ENCODE assay signal across 24 cellular contexts in the genomic region with DNA sequence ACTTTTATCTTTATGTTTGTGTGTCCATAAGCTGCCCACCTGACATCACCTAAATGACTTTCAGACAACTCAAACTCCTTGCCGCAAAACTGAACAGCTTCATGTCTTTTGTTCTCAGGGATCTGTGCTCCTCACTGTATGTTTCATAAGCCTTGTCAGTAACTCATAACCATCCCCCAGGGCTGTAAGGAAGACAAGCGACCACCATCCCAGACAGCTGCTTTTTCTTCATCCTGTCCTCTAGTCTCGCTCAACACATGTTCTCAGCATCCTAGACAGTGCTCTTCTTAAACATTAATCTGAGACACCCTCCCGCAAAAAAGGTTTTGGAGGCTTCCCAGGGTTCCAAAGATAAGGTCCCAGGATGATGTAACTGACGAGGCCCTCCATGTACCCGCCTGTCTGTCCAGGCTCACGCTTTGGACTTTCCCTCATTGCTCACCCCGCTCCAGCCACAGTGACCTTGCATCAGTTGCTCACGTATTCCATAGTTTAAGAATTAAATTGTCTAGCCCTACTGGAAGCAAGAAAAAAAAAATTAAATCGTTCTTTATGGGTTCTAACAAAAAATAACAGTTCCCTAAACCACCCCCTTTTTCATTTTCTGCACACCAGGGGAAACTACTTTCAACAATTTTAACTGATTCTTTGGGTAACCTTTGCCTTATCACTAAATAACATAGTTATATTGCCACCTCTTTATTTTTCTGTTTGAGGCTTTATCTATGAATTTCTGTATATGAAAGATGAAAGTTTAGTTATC.
A peak's percentile ranks its signal among the peaks of the same experiment; 100 is the strongest.
DNase-seq lines count a peak whose midpoint lies in the region; ATAC-seq and TF ChIP-seq lines count a peak whose summit lies in the region.
"Had no signal": no experiment of that assay in that cellular context is flagged by ENCODE, and none has a peak within 500 bp of the region (broad histone marks: within the 10 kb centered on the region; RNA-seq: fewer than 3 reads in every experiment).

No MANE protein-coding gene starts in this region.

- peaks cover 57% of the 10 kb centered on the region for H3K4me1 Mint-ChIP-seq in T-helper 2 cell treated with Interferon-gamma antibody and Interleukin-4, amounts not matched to agents 5 μg/mL and 100 μg/mL, for 36 hours (ENCODE audit: low read depth)
- H3K4me1 Mint-ChIP-seq in WTC11 (peaks cover 18% of the 10 kb centered on the region), memory B cell (peaks cover 44% of the 10 kb centered on the region)

- CTCF ChIA-PET in WTC11 (lab: Charles Lee) = no interaction called here

- peaks cover 6% of the 10 kb centered on the region for H3K27me3 Mint-ChIP-seq in T-helper 2 cell treated with Interferon-gamma antibody and Interleukin-4, amounts not matched to agents 5 μg/mL and 100 μg/mL, for 36 hours (ENCODE audit: low read depth)
- no peaks in the 10 kb centered on the region for H3K27me3 Mint-ChIP-seq in WTC11 (ENCODE audit: low read depth)
- H3K27me3 Mint-ChIP-seq in memory B cell = no peaks in the 10 kb centered on the region

- H3K4me3 Mint-ChIP-seq in T-helper 2 cell treated with Interferon-gamma antibody and Interleukin-4, amounts not matched to agents 5 μg/mL and 100 μg/mL, for 36 hours = peak overlapping the region; percentile 21
- H3K4me3 Mint-ChIP-seq in WTC11 (no peak overlapping the region), memory B cell (peak overlapping the region; percentile 38)

- TF ChIP-seq CTCF in WTC11 (IDR thresholded peaks at IDR 0.05) = no peak

- POLR2A ChIA-PET in WTC11 (lab: Charles Lee) = no interaction called here

- no peak for ATAC-seq in WTC11
- no peak for ATAC-seq in memory B cell (ENCODE audit: low read depth)
- ATAC-seq in GM19397 (IDR thresholded peaks at IDR 0.05; ENCODE audit: unreplicated experiment) = no peak
- ATAC-seq: foreskin keratinocyte, SK-N-SH treated with all-trans-retinoic acid at 6 μM for 48 hours had no signal

- no peaks in the 10 kb centered on the region for H3K9me3 Mint-ChIP-seq in T-helper 2 cell treated with Interferon-gamma antibody and Interleukin-4, amounts not matched to agents 5 μg/mL and 100 μg/mL, for 36 hours
- H3K9me3 Mint-ChIP-seq in WTC11 (peaks cover 3% of the 10 kb centered on the region; the same call in 1 of the 2 replicates), memory B cell (no peaks in the 10 kb centered on the region)

- no peak for DNase-seq in T-helper 2 cell treated with Interferon-gamma antibody and Interleukin-4, amounts not matched to agents 5 μg/mL and 100 μg/mL, for 36 hours (ENCODE audit: low spot score)
- no peak for DNase-seq in T-helper 2 cell
- peak; percentile 30 for DNase-seq in CMK (ENCODE audit: low read depth)
- no peak for DNase-seq in WTC11 (ENCODE audit: low spot score)
- DNase-seq in memory B cell (ENCODE audit: low spot score in 2 of 2) = no peak
- DNase-seq in RKO (ENCODE audit: low spot score) = no peak
- no peak for DNase-seq in AG08395 (ENCODE audit: low spot score)
- DNase-seq: 8988T; activated CD4-positive, alpha-beta T cell treated with anti-CD3 and anti-CD28 coated beads for 48 hours; activated naive CD4-positive, alpha-beta T cell treated with anti-CD3 and anti-CD28 coated beads, Interleukin-2, amount 50 U/mL, for 16 hours; activated T-cell treated with anti-CD3 and anti-CD28 coated beads, Interleukin-2, amount 50 U/mL, for 1 hour; Calu3; caudate nucleus; foreskin keratinocyte; left ventricle myocardium inferior; midbrain; NCI-H1694; NCI-H2171 treated with DMSO at 0.1 percent for 48 hours; NCI-H526 treated with DMSO at 0.1 percent for 48 hours; posterior cingulate gyrus; substantia nigra; upper lobe of right lung had no signal

- H3K36me3 Mint-ChIP-seq in T-helper 2 cell treated with Interferon-gamma antibody and Interleukin-4, amounts not matched to agents 5 μg/mL and 100 μg/mL, for 36 hours (ENCODE audit: low read depth) = peaks cover 3% of the 10 kb centered on the region
- no peaks in the 10 kb centered on the region for H3K36me3 Mint-ChIP-seq in WTC11
- H3K36me3 Mint-ChIP-seq in memory B cell = no peaks in the 10 kb centered on the region

- H3K27ac Mint-ChIP-seq in T-helper 2 cell treated with Interferon-gamma antibody and Interleukin-4, amounts not matched to agents 5 μg/mL and 100 μg/mL, for 36 hours = peak overlapping the region; percentile 20
- H3K27ac Mint-ChIP-seq in WTC11 (no peak overlapping the region), memory B cell (peak overlapping the region; percentile 76)

TF ChIP-seq in WTC11, 78 proteins besides CTCF, POLR2A, EP300 and RAD21:
- peak; percentile 90 for TF ChIP-seq GABPB1 (CRISPR knock-in tag; IDR thresholded peaks at IDR 0.05)
- TF ChIP-seq, protein P1, sequence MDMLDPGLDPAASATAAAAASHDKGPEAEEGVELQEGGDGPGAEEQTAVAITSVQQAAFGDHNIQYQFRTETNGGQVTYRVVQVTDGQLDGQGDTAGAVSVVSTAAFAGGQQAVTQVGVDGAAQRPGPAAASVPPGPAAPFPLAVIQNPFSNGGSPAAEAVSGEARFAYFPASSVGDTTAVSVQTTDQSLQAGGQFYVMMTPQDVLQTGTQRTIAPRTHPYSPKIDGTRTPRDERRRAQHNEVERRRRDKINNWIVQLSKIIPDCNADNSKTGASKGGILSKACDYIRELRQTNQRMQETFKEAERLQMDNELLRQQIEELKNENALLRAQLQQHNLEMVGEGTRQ (CRISPR knock-in tag; IDR thresholded peaks at IDR 0.05) = no peak
